7 cellular contexts compared by ENCODE assay signal in genomic region chr1:205631727-205632373, GRCh38.
DNase-seq lines count a peak whose midpoint lies in the region; ATAC-seq, FAIRE-seq and TF ChIP-seq lines count a peak whose summit lies in the region.

TSS of gene ELK4 (minus strand) at chr1:205632011. CDS start at chr1:205623882, 8,129 bp downstream.

- TF ChIP-seq CTCF in retinal pigment epithelial cell (conservative IDR thresholded peaks at IDR 0.05; ENCODE audit: low read depth, low read length), result peak; percentile 73

- peak; percentile 81 for ATAC-seq in HG02981 (IDR thresholded peaks at IDR 0.05; ENCODE audit: unreplicated experiment)

- DNase-seq in GM18507 (ENCODE audit: extremely low spot score, insufficient read length, low read depth) (peak; percentile 91), NCI-H2029 treated with DMSO at 0.1 percent for 48 hours (lab: John Stamatoyannopoulos, UW) (peak; percentile 78), T-helper 9 cell (peak; percentile 100), astrocyte of the hippocampus (ENCODE audit: low read depth, low spot score) (peak; percentile 99), hippocampal formation (lab: John Stamatoyannopoulos, UW) (peak; percentile 94 to 98), retinal pigment epithelial cell (ENCODE audit: low read depth) (peak; percentile 92)

- peak; percentile 85 for FAIRE-seq in GM18507 (lab: Jason Lieb, UNC)

- peak within 1 kb of the TSS; percentile 84 for H3K4me3 ChIP-seq in retinal pigment epithelial cell (ENCODE audit: low read length)

Comparison
In these comparisons a context has a peak if more than half of its experiments do, and no peak if none do; other contexts are left out.
1. Peak in every context shown above with its lines: DNase-seq, ATAC-seq and H3K4me3 ChIP-seq.